Comparison of ENCODE assay signal across 22 cellular contexts in genomic region chr3:108283006-108283405, GRCh38. TPM values are rescaled to one million over a fixed set of nuclear protein-coding genes. Genes with fewer than 3 reads are reported as not detected.
"Had no signal": no experiment of that assay in that cellular context is flagged by ENCODE, and none has a peak within 500 bp of the region (broad histone marks: within the 10 kb centered on the region; RNA-seq: fewer than 3 reads in every experiment).

No MANE protein-coding gene starts in this region.

- H3K4me3 Mint-ChIP-seq: dendritic cell treated with granulocyte-macrophage colony-stimulating factor and Interleukin-4, amounts not matched to agents 40 ng/mL and 50 ng/mL, for 4 days; naive thymus-derived CD4-positive, alpha-beta T cell had no signal

- H3K4me1 ChIP-seq: breast epithelium, right atrium auricular region, tibial nerve had no signal

- H3K27ac ChIP-seq: breast epithelium, epithelial cell of prostate, neutrophil, right atrium auricular region, skin epidermis, tibial nerve had no signal

- H3K36me3 ChIP-seq: breast epithelium, neutrophil, right atrium auricular region, tibial nerve had no signal

- DNase-seq: activated CD4-positive, CD25-positive, alpha-beta regulatory T cell treated with anti-CD3 and anti-CD28 coated beads, Interleukin-2, amount 50 U/mL, for 72 hours; activated naive CD4-positive, alpha-beta T cell treated with Interleukin-2 at 50 U/mL for 16 hours; activated T-cell treated with anti-CD3 and anti-CD28 coated beads for 4 hours; anterior cingulate cortex; cerebellar nuclear complex; head of caudate nucleus; mammary epithelial cell; mucosa of descending colon; naive thymus-derived CD4-positive, alpha-beta T cell; stimulated activated CD4-positive, alpha-beta T cell treated with anti-CD3 and anti-CD28 coated beads, Interleukin-15, amount 100 ng/mL, for 24 hours; stimulated activated CD4-positive, alpha-beta T cell treated with anti-CD3 and anti-CD28 coated beads, Interleukin-4, amount 100 ng/mL, for 1 hour; stimulated activated naive CD4-positive, alpha-beta T cell; T1000 had no signal

- H3K4me3 ChIP-seq: breast epithelium, mucosa of descending colon, right atrium auricular region, skin epidermis, tibial nerve had no signal

- H3K27ac Mint-ChIP-seq: dendritic cell treated with granulocyte-macrophage colony-stimulating factor and Interleukin-4, amounts not matched to agents 40 ng/mL and 50 ng/mL, for 4 days; naive thymus-derived CD4-positive, alpha-beta T cell had no signal

- H3K27me3 ChIP-seq: breast epithelium, neutrophil, right atrium auricular region, tibial nerve had no signal

- H3K27me3 Mint-ChIP-seq: dendritic cell treated with granulocyte-macrophage colony-stimulating factor and Interleukin-4, amounts not matched to agents 40 ng/mL and 50 ng/mL, for 4 days; naive thymus-derived CD4-positive, alpha-beta T cell had no signal

- ATAC-seq: mucosa of descending colon; naive thymus-derived CD4-positive, alpha-beta T cell had no signal

RNA-seq across cellular contexts. Expression of gene HHLA2, which starts 13.3 kb away (rescaled TPM):
- total RNA-seq: frontal cortex, mammary epithelial cell, right atrium auricular region, subcutaneous adipose tissue had no signal
